In genomic region chr2:124032799-124033198, GRCh38 we compare ENCODE assay signal across 9 cellular contexts. TPM values are rescaled to one million over a fixed set of nuclear protein-coding genes. Genes with fewer than 3 reads are reported as not detected.
"Had no signal": no experiment of that assay in that cellular context is flagged by ENCODE, and none has a peak within 500 bp of the region (broad histone marks: within the 10 kb centered on the region; RNA-seq: fewer than 3 reads in every experiment).

No MANE protein-coding gene starts in this region.

- H3K4me3 ChIP-seq: K562 had no signal

- H3K27ac ChIP-seq: HL-60, KMS-11 had no signal

- ATAC-seq: HepG2, K562 had no signal

- H3K4me2 ChIP-seq: KMS-11 had no signal

- H3K9ac ChIP-seq: KMS-11 had no signal

- DNase-seq: IMR-90, KBM-7, KG1 had no signal

RNA-seq across cellular contexts. Expression of gene CNTNAP5, which starts 7.7 kb away (rescaled TPM):
- total RNA-seq: HepG2, HT-29, IMR-90, K562 had no signal
- polyA plus RNA-seq: HepG2, IgD-negative memory B cell, IMR-90, K562 had no signal
